In genomic region chr9:86097510-86098224, GRCh38 we compare ENCODE assay signal across 8 cellular contexts. TPM values are rescaled to one million over a fixed set of nuclear protein-coding genes. Genes with fewer than 3 reads are reported as not detected.
DNase-seq lines count a peak whose midpoint lies in the region; ATAC-seq and TF ChIP-seq lines count a peak whose summit lies in the region.

No MANE protein-coding gene starts in this region.

- peak overlapping the region; percentile 84 for H3K4me2 ChIP-seq in SK-N-SH

- peaks cover 13% of the 10 kb centered on the region for H3F3A ChIP-seq in SK-N-SH (replicated peaks; ENCODE audit: insufficient read depth)

- H3K9ac ChIP-seq in SK-N-SH, result no peak overlapping the region

- H3K4me1 Mint-ChIP-seq in T-helper 17 cell, result peaks cover 7% of the 10 kb centered on the region
- H3K4me1 Mint-ChIP-seq in stimulated activated effector memory CD8-positive, alpha-beta T cell treated with anti-CD3 and anti-CD28 coated beads, Interleukin-12 subunit alpha, Interleukin-12 subunit beta, amount 100 ng/mL, for 72 hours, result peaks cover 9% of the 10 kb centered on the region

- H4K20me1 ChIP-seq in SK-N-SH (ENCODE audit: insufficient read depth), result no peaks in the 10 kb centered on the region

- no peak for TF ChIP-seq RAD21 in SK-N-SH (IDR thresholded peaks at IDR 0.05; ENCODE audit: low read length)

- H3K4me1 ChIP-seq in SK-N-SH (ENCODE audit: control insufficient read depth in 1 of 2, insufficient read depth in 2 of 2, low read depth in 1 of 2, low read length in 1 of 2), result peaks cover 0 to 14% of the 10 kb centered on the region in 2 experiments; a peak in 2 of 4 replicates

- H3K9me3 ChIP-seq in SK-N-SH (no peaks in the 10 kb centered on the region), T-helper 17 cell (ENCODE audit: control insufficient read depth, low read length, poor library complexity, severe bottlenecking) (no peaks in the 10 kb centered on the region)

- no peaks in the 10 kb centered on the region for H3K36me3 Mint-ChIP-seq in T-helper 17 cell (ENCODE audit: low read depth)
- H3K36me3 Mint-ChIP-seq in stimulated activated effector memory CD8-positive, alpha-beta T cell treated with anti-CD3 and anti-CD28 coated beads, Interleukin-12 subunit alpha, Interleukin-12 subunit beta, amount 100 ng/mL, for 72 hours, result no peaks in the 10 kb centered on the region

- H3K79me2 ChIP-seq in SK-N-SH (ENCODE audit: insufficient read depth), result peaks cover 52% of the 10 kb centered on the region

- peak overlapping the region; percentile 85 to 90 for H3K4me3 ChIP-seq in SK-N-SH (ENCODE audit: low read depth in 2 of 2, low read length in 1 of 2)

- 83% methylated on average over 10 of the region's 10 CpGs for WGBS in SK-N-SH (ENCODE audit: low lambda C conversion rate)

- H3K27ac Mint-ChIP-seq in T-helper 17 cell, result no peak overlapping the region
- H3K27ac Mint-ChIP-seq in stimulated activated effector memory CD8-positive, alpha-beta T cell treated with anti-CD3 and anti-CD28 coated beads, Interleukin-12 subunit alpha, Interleukin-12 subunit beta, amount 100 ng/mL, for 72 hours, result no peak overlapping the region

- H3K27ac ChIP-seq in SK-N-SH (ENCODE audit: low read depth in 2 of 2, low read length in 1 of 2), result no peak overlapping the region
- no peak overlapping the region for H3K27ac ChIP-seq in RWPE1

- DNase-seq in SK-N-SH (peak; percentile 25), T-helper 17 cell (no peak), glomerular visceral epithelial cell (ENCODE audit: extremely low spot score) (peak; percentile 8), RWPE1 (ENCODE audit: low spot score) (no peak), NCI-H2196 (lab: John Stamatoyannopoulos, UW; ENCODE audit: unreplicated experiment) (no peak), GM10266 (ENCODE audit: extremely low spot score) (no peak)
- no peak for DNase-seq in stimulated activated effector memory CD8-positive, alpha-beta T cell treated with anti-CD3 and anti-CD28 coated beads, Interleukin-12 subunit alpha, Interleukin-12 subunit beta, amount 100 ng/mL, for 72 hours (ENCODE audit: low spot score in 2 of 2)

- H3K36me3 ChIP-seq in SK-N-SH (replicated peaks in 1 of 2; ENCODE audit: control insufficient read depth in 1 of 2, insufficient read depth in 2 of 2, low read length in 1 of 2), result no peaks in the 10 kb centered on the region

- no peak for ATAC-seq in SK-N-SH treated with all-trans-retinoic acid at 6 μM for 48 hours
- ATAC-seq in T-helper 17 cell, result no peak
- ATAC-seq in stimulated activated effector memory CD8-positive, alpha-beta T cell treated with anti-CD3 and anti-CD28 coated beads, Interleukin-12 subunit alpha, Interleukin-12 subunit beta, amount 100 ng/mL, for 72 hours, result no peak

- no peak for TF ChIP-seq EP300 in SK-N-SH (IDR thresholded peaks at IDR 0.05; ENCODE audit: borderline replicate concordance in 1 of 2, low read depth in 1 of 2, low read length in 1 of 2)

- no peaks in the 10 kb centered on the region for H3K27me3 ChIP-seq in SK-N-SH (ENCODE audit: insufficient read depth)

- no peaks in the 10 kb centered on the region for H3K9me3 Mint-ChIP-seq in stimulated activated effector memory CD8-positive, alpha-beta T cell treated with anti-CD3 and anti-CD28 coated beads, Interleukin-12 subunit alpha, Interleukin-12 subunit beta, amount 100 ng/mL, for 72 hours

- TF ChIP-seq CTCF in SK-N-SH (IDR thresholded peaks at IDR 0.05), result no peak
- TF ChIP-seq CTCF in RWPE1 (conservative IDR thresholded peaks at IDR 0.05; ENCODE audit: low read depth), result no peak
- TF ChIP-seq CTCF in GM10266 (IDR thresholded peaks at IDR 0.05; ENCODE audit: control insufficient read depth, insufficient read depth, low read depth, missing control alignments), result no peak

- H3K4me3 Mint-ChIP-seq in T-helper 17 cell, result peak overlapping the region; percentile 55
- H3K4me3 Mint-ChIP-seq in stimulated activated effector memory CD8-positive, alpha-beta T cell treated with anti-CD3 and anti-CD28 coated beads, Interleukin-12 subunit alpha, Interleukin-12 subunit beta, amount 100 ng/mL, for 72 hours, result peak overlapping the region; percentile 79

- POLR2A ChIA-PET in SK-N-SH (lab: Yijun Ruan, JAX) (interaction anchor here (0.8 to 1.0 kb wide), 2 partner anchors 157 to 185 kb away, joined by 3 read pairs; partner anchors contain the start of genes ISCA1 and NAA35), RWPE1 (lab: Yijun Ruan, JAX; ENCODE audit: low non-redundant PET) (no interaction called here)

- no peaks in the 10 kb centered on the region for H3K9me2 ChIP-seq in SK-N-SH

- CTCF ChIA-PET in SK-N-SH (lab: Yijun Ruan, JAX) (interaction anchor here (1.1 kb wide), 1 partner anchor 23 kb away, joined by 3 read pairs; no protein-coding TSS in a partner anchor), RWPE1 (lab: Yijun Ruan, JAX) (interaction anchor here (0.6 kb wide), 1 partner anchor 604 kb away, joined by 5 read pairs; no protein-coding TSS in a partner anchor)

- peak overlapping the region; percentile 29; the same call in 1 of the 2 replicates for H2AFZ ChIP-seq in SK-N-SH (ENCODE audit: low read depth)

- peaks cover 38% of the 10 kb centered on the region for H3K27me3 Mint-ChIP-seq in T-helper 17 cell

TF ChIP-seq in SK-N-SH, 30 proteins besides CTCF, POLR2A, EP300 and RAD21:
- TF ChIP-seq NRF1 (IDR thresholded peaks at IDR 0.05; ENCODE audit: low read depth, low read length) (no peak), IRF3 (IDR thresholded peaks at IDR 0.05; ENCODE audit: low read depth, low read length) (no peak), POLR2AphosphoS5 (IDR thresholded peaks at IDR 0.05; ENCODE audit: low read depth, low read length) (no peak), TEAD4 (IDR thresholded peaks at IDR 0.05; ENCODE audit: borderline replicate concordance, insufficient read depth) (no peak)

TF ChIP-seq in SK-N-SH treated with all-trans-retinoic acid at 6 μM for 48 hours, 23 proteins besides CTCF, POLR2A, EP300 and RAD21:
- TF ChIP-seq SNAI2 (CRISPR knock-in tag; IDR thresholded peaks at IDR 0.05) (no peak), GLIS3 (CRISPR knock-in tag; IDR thresholded peaks at IDR 0.05) (no peak), CSDC2 (CRISPR knock-in tag; IDR thresholded peaks at IDR 0.05) (no peak), ZNF565 (CRISPR knock-in tag; conservative IDR thresholded peaks at IDR 0.05; ENCODE audit: low read depth) (no peak), TOX (CRISPR knock-in tag; IDR thresholded peaks at IDR 0.05; ENCODE audit: borderline replicate concordance) (no peak), ARNTL (CRISPR knock-in tag; IDR thresholded peaks at IDR 0.05; ENCODE audit: borderline replicate concordance, low read depth) (no peak), TCF4 (CRISPR knock-in tag; IDR thresholded peaks at IDR 0.05; ENCODE audit: borderline replicate concordance) (no peak), BACH2 (CRISPR knock-in tag; IDR thresholded peaks at IDR 0.05; ENCODE audit: borderline replicate concordance) (no peak), ZC3H10 (CRISPR knock-in tag; IDR thresholded peaks at IDR 0.05) (no peak), ESRRG (CRISPR knock-in tag; IDR thresholded peaks at IDR 0.05) (no peak), ZFP30 (CRISPR knock-in tag; IDR thresholded peaks at IDR 0.05) (no peak), ZNF70 (CRISPR knock-in tag; IDR thresholded peaks at IDR 0.05) (no peak), ZFP3 (CRISPR knock-in tag; IDR thresholded peaks at IDR 0.05) (no peak), PPARA (CRISPR knock-in tag; IDR thresholded peaks at IDR 0.05; ENCODE audit: borderline replicate concordance) (no peak), ZNF8 (CRISPR knock-in tag; IDR thresholded peaks at IDR 0.05) (no peak)
- TF ChIP-seq, protein P1, sequence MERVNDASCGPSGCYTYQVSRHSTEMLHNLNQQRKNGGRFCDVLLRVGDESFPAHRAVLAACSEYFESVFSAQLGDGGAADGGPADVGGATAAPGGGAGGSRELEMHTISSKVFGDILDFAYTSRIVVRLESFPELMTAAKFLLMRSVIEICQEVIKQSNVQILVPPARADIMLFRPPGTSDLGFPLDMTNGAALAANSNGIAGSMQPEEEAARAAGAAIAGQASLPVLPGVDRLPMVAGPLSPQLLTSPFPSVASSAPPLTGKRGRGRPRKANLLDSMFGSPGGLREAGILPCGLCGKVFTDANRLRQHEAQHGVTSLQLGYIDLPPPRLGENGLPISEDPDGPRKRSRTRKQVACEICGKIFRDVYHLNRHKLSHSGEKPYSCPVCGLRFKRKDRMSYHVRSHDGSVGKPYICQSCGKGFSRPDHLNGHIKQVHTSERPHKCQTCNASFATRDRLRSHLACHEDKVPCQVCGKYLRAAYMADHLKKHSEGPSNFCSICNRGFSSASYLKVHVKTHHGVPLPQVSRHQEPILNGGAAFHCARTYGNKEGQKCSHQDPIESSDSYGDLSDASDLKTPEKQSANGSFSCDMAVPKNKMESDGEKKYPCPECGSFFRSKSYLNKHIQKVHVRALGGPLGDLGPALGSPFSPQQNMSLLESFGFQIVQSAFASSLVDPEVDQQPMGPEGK (CRISPR knock-in tag; IDR thresholded peaks at IDR 0.05; ENCODE audit: borderline replicate concordance), result no peak
- TF ChIP-seq, protein P2, sequence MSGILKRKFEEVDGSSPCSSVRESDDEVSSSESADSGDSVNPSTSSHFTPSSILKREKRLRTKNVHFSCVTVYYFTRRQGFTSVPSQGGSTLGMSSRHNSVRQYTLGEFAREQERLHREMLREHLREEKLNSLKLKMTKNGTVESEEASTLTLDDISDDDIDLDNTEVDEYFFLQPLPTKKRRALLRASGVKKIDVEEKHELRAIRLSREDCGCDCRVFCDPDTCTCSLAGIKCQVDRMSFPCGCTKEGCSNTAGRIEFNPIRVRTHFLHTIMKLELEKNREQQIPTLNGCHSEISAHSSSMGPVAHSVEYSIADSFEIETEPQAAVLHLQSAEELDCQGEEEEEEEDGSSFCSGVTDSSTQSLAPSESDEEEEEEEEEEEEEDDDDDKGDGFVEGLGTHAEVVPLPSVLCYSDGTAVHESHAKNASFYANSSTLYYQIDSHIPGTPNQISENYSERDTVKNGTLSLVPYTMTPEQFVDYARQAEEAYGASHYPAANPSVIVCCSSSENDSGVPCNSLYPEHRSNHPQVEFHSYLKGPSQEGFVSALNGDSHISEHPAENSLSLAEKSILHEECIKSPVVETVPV (CRISPR knock-in tag; IDR thresholded peaks at IDR 0.05), result no peak
TF ChIP-seq in SK-N-SH treated with all-trans-retinoic acid at 6 μM for 48 hours: peak in this region for 0.

RNA-seq across cellular contexts. Expression of gene GOLM1, which starts 1.7 kb away (rescaled TPM):
- polyA plus RNA-seq in SK-N-SH (2012; rRNA removed), result 69.8 and 83.2 TPM in 2 replicates
- polyA plus RNA-seq in SK-N-SH (2012; cell fraction: cytosol; rRNA removed), result 76.9 and 101 TPM in 2 replicates
- polyA plus RNA-seq in SK-N-SH (2012; cell fraction: nucleus; rRNA removed), result 20.0 and 33.9 TPM in 2 replicates
- under 1 TPM in 1 of 2 donors, not detected in 1; 0.47 TPM for total RNA-seq in T-helper 17 cell

Comparison
In these comparisons a context has a peak if more than half of its experiments do, and no peak if none do; other contexts are left out.
1. DNase-seq: peak in SK-N-SH (single experiment) and glomerular visceral epithelial cell (single experiment); none in T-helper 17 cell (0 of 3), stimulated activated effector memory CD8-positive, alpha-beta T cell treated with anti-CD3 and anti-CD28 coated beads, Interleukin-12 subunit alpha, Interleukin-12 subunit beta, amount 100 ng/mL, for 72 hours (0 of 2), RWPE1 (single experiment), NCI-H2196 (single experiment) and GM10266 (single experiment).